ENCODE assay signal across 15 cellular contexts in genomic region chr4:81213671-81214070, GRCh38. TPM values are rescaled to one million over a fixed set of nuclear protein-coding genes. Genes with fewer than 3 reads are reported as not detected.
"Had no signal": no experiment of that assay in that cellular context is flagged by ENCODE, and none has a peak within 500 bp of the region (broad histone marks: within the 10 kb centered on the region; RNA-seq: fewer than 3 reads in every experiment).

No MANE protein-coding gene starts in this region.

- H3K9me3 Mint-ChIP-seq: activated T-helper 17 cell treated with anti-CD3 and anti-CD28 coated beads, Interleukin-2, amount 50 U/mL, for 72 hours had no signal

- H3K4me1 Mint-ChIP-seq: activated T-helper 17 cell treated with anti-CD3 and anti-CD28 coated beads, Interleukin-2, amount 50 U/mL, for 72 hours had no signal

- H3K27ac ChIP-seq: ascending aorta, parathyroid adenoma had no signal

- DNase-seq: activated CD4-positive, alpha-beta T cell treated with anti-CD3 and anti-CD28 coated beads for 1 hour; activated CD4-positive, alpha-beta T cell treated with anti-CD3 and anti-CD28 coated beads, Interleukin-2, amount 50 U/mL, for 4 hours; activated naive CD4-positive, alpha-beta T cell treated with Interleukin-2 at 50 U/mL for 16 hours; foreskin melanocyte; left colon; naive thymus-derived CD4-positive, alpha-beta T cell; stimulated activated CD4-positive, alpha-beta T cell treated with anti-CD3 and anti-CD28 coated beads, Interleukin-12 subunit alpha, Interleukin-12 subunit beta, amount 100 ng/mL, for 4 hours; stimulated activated naive B cell treated with anti-CD40 and anti-IgM and Interleukin-4, amounts not matched to agents 10 μg/mL and 1 μg/mL and 100 μg/mL, for 72 hours; T-helper 1 cell; transverse colon had no signal

- H3K36me3 Mint-ChIP-seq: naive thymus-derived CD4-positive, alpha-beta T cell; stimulated activated naive B cell treated with anti-CD40 and anti-IgM and Interleukin-4, amounts not matched to agents 10 μg/mL and 1 μg/mL and 100 μg/mL, for 72 hours had no signal

- H3K27ac Mint-ChIP-seq: activated T-helper 17 cell treated with anti-CD3 and anti-CD28 coated beads, Interleukin-2, amount 50 U/mL, for 72 hours; naive thymus-derived CD4-positive, alpha-beta T cell; stimulated activated naive B cell treated with anti-CD40 and anti-IgM and Interleukin-4, amounts not matched to agents 10 μg/mL and 1 μg/mL and 100 μg/mL, for 72 hours had no signal

- H3K27me3 ChIP-seq: ascending aorta had no signal

- ATAC-seq: esophagus mucosa had no signal

- H3K36me3 ChIP-seq: ascending aorta, transverse colon had no signal

- H3K9me3 ChIP-seq: ascending aorta had no signal

- H3K4me1 ChIP-seq: parathyroid adenoma had no signal

RNA-seq across cellular contexts. Expression of gene PRKG2, which starts 1.4 kb away (rescaled TPM):
- total RNA-seq: ascending aorta, chondrocyte had no signal
